Comparison of ENCODE assay signal across 4 cellular contexts in genomic region chr15:43674175-43674574, GRCh38. TPM values are rescaled to one million over a fixed set of nuclear protein-coding genes. Genes with fewer than 3 reads are reported as not detected.
"Had no signal": no experiment of that assay in that cellular context is flagged by ENCODE, and none has a peak within 500 bp of the region (broad histone marks: within the 10 kb centered on the region; RNA-seq: fewer than 3 reads in every experiment).

No MANE protein-coding gene starts in this region.

RNA-seq across cellular contexts. Expression of gene CKMT1A, which starts 19.5 kb away (rescaled TPM):
- total RNA-seq: activated CD4-positive, alpha-beta memory T cell treated with anti-CD3 and anti-CD28 coated beads, Interleukin-2, amount 10 ng/mL, durations not matched to agents 7 days and 5 days; activated CD4-positive, alpha-beta T cell treated with anti-CD3 and anti-CD28 coated beads, Interleukin-2, amount 10 ng/mL, durations not matched to agents 7 days and 5 days; aorta; T-helper 1 cell treated with Interleukin-12 subunit alpha and Interleukin-12 subunit beta and Interleukin-4 antibody, amounts not matched to agents 30 ng/mL and 1 ng/mL, for 36 hours had no signal
